15 cellular contexts compared by ENCODE assay signal in genomic region chr3:113741086-113741485, GRCh38. TPM values are rescaled to one million over a fixed set of nuclear protein-coding genes. Genes with fewer than 3 reads are reported as not detected.
DNase-seq lines count a peak whose midpoint lies in the region; ATAC-seq, FAIRE-seq and TF ChIP-seq lines count a peak whose summit lies in the region.
"Had no signal": no experiment of that assay in that cellular context is flagged by ENCODE, and none has a peak within 500 bp of the region (broad histone marks: within the 10 kb centered on the region; RNA-seq: fewer than 3 reads in every experiment).

No MANE protein-coding gene starts in this region.

- H3K4me2 ChIP-seq in GM12878 (ENCODE audit: control insufficient read depth, insufficient read depth) (0 out of 2 replicates have a peak overlapping the region, but pooled peaks have one; percentile 81), trophoblast cell (ENCODE audit: low read length) (no peak overlapping the region)
- H3K4me2 ChIP-seq: hepatocyte had no signal

- no peak for DNase-seq in activated CD4-positive, alpha-beta memory T cell treated with anti-CD3 and anti-CD28 coated beads, Interleukin-2, amount 10 ng/mL, durations not matched to agents 7 days and 5 days
- DNase-seq in activated CD4-positive, alpha-beta memory T cell treated with anti-CD3 and anti-CD28 coated beads for 36 hours: no peak
- DNase-seq in HFFc6 (no peak), GM12878 (ENCODE audit: low read depth, low spot score) (no peak), trophoblast cell (no peak), foreskin keratinocyte (no peak), thyroid gland (no peak)
- no peak for DNase-seq in naive thymus-derived CD8-positive, alpha-beta T cell
- DNase-seq: 8988T; activated effector memory CD4-positive, alpha-beta T cell treated with Interleukin-2 at 50 U/mL for 16 hours; COR-L47; GF-D8; naive B cell; NCI-H2171 had no signal

- 16% methylated on average over 5 of the region's 5 CpGs for WGBS in GM12878 (ENCODE audit: insufficient coverage, insufficient replicate concordance, low lambda C conversion rate, missing lambda C conversion rate)
- WGBS in trophoblast cell (ENCODE audit: extremely low coverage, insufficient coverage, insufficient read length): no CpG with 5 or more reads among the region's 5 CpGs
- 78 to 87% methylated on average over 5 of the region's 5 CpGs for WGBS in thyroid gland, 2 donors

- intact Hi-C loops in activated CD4-positive, alpha-beta memory T cell treated with anti-CD3 and anti-CD28 coated beads for 36 hours (cut with micrococcal nuclease): loop anchor here (10.0 kb wide), 1 partner anchor 674 kb away; no protein-coding TSS in a partner anchor
- intact Hi-C loops in GM12878 (cut with micrococcal nuclease; ENCODE audit: unreplicated experiment) (loop anchor here (10.0 kb wide), 2 partner anchors 474 to 714 kb away; no protein-coding TSS in a partner anchor), thyroid gland (cut with DNase I) (no loop called here)

- no peak overlapping the region for H3K27ac ChIP-seq in GM12878 (ENCODE audit: control insufficient read depth, insufficient read depth)
- no peak overlapping the region for H3K27ac ChIP-seq in trophoblast cell (ENCODE audit: low read depth, low read length)
- H3K27ac ChIP-seq in foreskin keratinocyte: no peak overlapping the region
- no peak overlapping the region for H3K27ac ChIP-seq in thyroid gland
- H3K27ac ChIP-seq: hepatocyte had no signal

- TF ChIP-seq POLR2A in GM12878 (IDR thresholded peaks at IDR 0.05; ENCODE audit: low read depth, low read length) (no peak), thyroid gland (IDR thresholded peaks at IDR 0.05) (no peak)

- CTCF ChIA-PET in activated CD4-positive, alpha-beta memory T cell treated with anti-CD3 and anti-CD28 coated beads, Interleukin-2, amount 10 ng/mL, durations not matched to agents 7 days and 5 days (lab: Charles Lee): interaction anchor here (1.6 kb wide), 1 partner anchor 33 kb away, joined by 3 read pairs; no protein-coding TSS in a partner anchor
- CTCF ChIA-PET in activated CD4-positive, alpha-beta memory T cell treated with anti-CD3 and anti-CD28 coated beads for 36 hours (lab: Charles Lee): interaction anchor here (0.8 to 2.9 kb wide), 5 partner anchors 14 to 172 kb away, joined by 3 to 7 read pairs (median 4); partner anchors contain the start of gene GRAMD1C
- CTCF ChIA-PET in GM12878 (lab: Yijun Ruan, JAX): interaction anchor here (0.6 to 5.1 kb wide), 13 partner anchors 10 to 414 kb away, joined by 3 to 34 read pairs (median 3); partner anchors contain the start of genes GRAMD1C and USF3

- H3K9ac ChIP-seq in GM12878 (ENCODE audit: control insufficient read depth, insufficient read depth, low read length): no peak overlapping the region
- no peak overlapping the region for H3K9ac ChIP-seq in trophoblast cell (ENCODE audit: low read length)

- TF ChIP-seq RAD21 in GM12878 (IDR thresholded peaks at IDR 0.05; ENCODE audit: insufficient read depth, low read depth, low read length): no peak

- H3K79me1 ChIP-seq in trophoblast cell (ENCODE audit: low read length): peaks cover 9% of the 10 kb centered on the region

- SMC1A ChIA-PET in GM12878 (lab: Charles Lee; ENCODE audit: uncharacterized antibody, unreplicated experiment): interaction anchor here (0.6 to 1.9 kb wide), 26 partner anchors 8 to 414 kb away, joined by 3 to 9 read pairs (median 4); no protein-coding TSS in a partner anchor

- H3K4me1 Mint-ChIP-seq in activated CD4-positive, alpha-beta memory T cell treated with anti-CD3 and anti-CD28 coated beads, Interleukin-2, amount 10 ng/mL, durations not matched to agents 7 days and 5 days: peaks cover 61% of the 10 kb centered on the region
- H3K4me1 Mint-ChIP-seq in activated CD4-positive, alpha-beta memory T cell treated with anti-CD3 and anti-CD28 coated beads for 36 hours (ENCODE audit: low read depth): peaks cover 60% of the 10 kb centered on the region
- H3K4me1 Mint-ChIP-seq in HFFc6 (ENCODE audit: low read depth): peaks cover 83% of the 10 kb centered on the region
- peaks cover 34 to 75% (median 63%) of the 10 kb centered on the region in 4 donors for H3K4me1 Mint-ChIP-seq in naive thymus-derived CD8-positive, alpha-beta T cell

- no peaks in the 10 kb centered on the region for H3K9me3 Mint-ChIP-seq in activated CD4-positive, alpha-beta memory T cell treated with anti-CD3 and anti-CD28 coated beads, Interleukin-2, amount 10 ng/mL, durations not matched to agents 7 days and 5 days
- no peaks in the 10 kb centered on the region for H3K9me3 Mint-ChIP-seq in activated CD4-positive, alpha-beta memory T cell treated with anti-CD3 and anti-CD28 coated beads for 36 hours
- H3K9me3 Mint-ChIP-seq in HFFc6: no peaks in the 10 kb centered on the region
- H3K9me3 Mint-ChIP-seq in naive thymus-derived CD8-positive, alpha-beta T cell: no peaks in the 10 kb centered on the region
- H3K9me3 Mint-ChIP-seq: naive B cell had no signal

- H3K4ac ChIP-seq in trophoblast cell (ENCODE audit: low read depth, low read length): peak overlapping the region; percentile 78

- peaks cover 12% of the 10 kb centered on the region for H3K36me3 Mint-ChIP-seq in activated CD4-positive, alpha-beta memory T cell treated with anti-CD3 and anti-CD28 coated beads, Interleukin-2, amount 10 ng/mL, durations not matched to agents 7 days and 5 days (ENCODE audit: low read depth)
- H3K36me3 Mint-ChIP-seq in activated CD4-positive, alpha-beta memory T cell treated with anti-CD3 and anti-CD28 coated beads for 36 hours: peaks cover 13% of the 10 kb centered on the region
- H3K36me3 Mint-ChIP-seq in HFFc6 (ENCODE audit: low read depth): peaks cover 16% of the 10 kb centered on the region
- H3K36me3 Mint-ChIP-seq in naive thymus-derived CD8-positive, alpha-beta T cell: peaks cover 0 to 15% (median 0%) of the 10 kb centered on the region in 3 donors
- H3K36me3 Mint-ChIP-seq: naive B cell had no signal

- POLR2A ChIA-PET in activated CD4-positive, alpha-beta memory T cell treated with anti-CD3 and anti-CD28 coated beads, Interleukin-2, amount 10 ng/mL, durations not matched to agents 7 days and 5 days (lab: Charles Lee): interaction anchor here (1.3 kb wide), 1 partner anchor 481 kb away, joined by 4 read pairs; no protein-coding TSS in a partner anchor
- POLR2A ChIA-PET in activated CD4-positive, alpha-beta memory T cell treated with anti-CD3 and anti-CD28 coated beads for 36 hours (lab: Charles Lee): interaction anchor here (1.4 kb wide), 1 partner anchor 9 kb away, joined by 3 read pairs; no protein-coding TSS in a partner anchor
- POLR2A ChIA-PET in GM12878 (lab: Charles Lee): interaction anchor here (0.6 to 2.8 kb wide), 9 partner anchors 10 to 1974 kb away, joined by 3 to 9 read pairs (median 3); no protein-coding TSS in a partner anchor
- POLR2A ChIA-PET in naive thymus-derived CD8-positive, alpha-beta T cell (lab: Charles Lee): interaction anchor here (0.6 kb wide), 1 partner anchor 177 kb away, joined by 7 read pairs; no protein-coding TSS in a partner anchor

- no peak overlapping the region for H2BK120ac ChIP-seq in trophoblast cell (ENCODE audit: insufficient read depth, low read length, poor library complexity)

- peak overlapping the region; percentile 60 for H3K27ac Mint-ChIP-seq in activated CD4-positive, alpha-beta memory T cell treated with anti-CD3 and anti-CD28 coated beads, Interleukin-2, amount 10 ng/mL, durations not matched to agents 7 days and 5 days
- H3K27ac Mint-ChIP-seq in activated CD4-positive, alpha-beta memory T cell treated with anti-CD3 and anti-CD28 coated beads for 36 hours: no peak overlapping the region
- H3K27ac Mint-ChIP-seq in HFFc6: peak overlapping the region; percentile 67
- peak overlapping the region in 5 of 10 donors; percentile 14 to 89 (median 32) for H3K27ac Mint-ChIP-seq in naive thymus-derived CD8-positive, alpha-beta T cell

- in situ Hi-C loops in GM12878 (cut with MboI): loop anchor here (5.0 to 10.0 kb wide), 2 partner anchors 246 to 311 kb away; no protein-coding TSS in a partner anchor

- H3K4me3 ChIP-seq in GM12878 (peak overlapping the region; percentile 13; the same call in 1 of the 2 replicates), trophoblast cell (ENCODE audit: low read depth, low read length) (no peak overlapping the region), thyroid gland (replicated peaks in 1 of 3) (no peak overlapping the region)
- H3K4me3 ChIP-seq: hepatocyte had no signal

- no peaks in the 10 kb centered on the region; the same call in 1 of the 2 replicates for H4K20me1 ChIP-seq in GM12878 (ENCODE audit: control insufficient read depth, insufficient read depth)

- FAIRE-seq in GM12878 (lab: Jason Lieb, UNC): no peak

- H3K27me3 ChIP-seq in GM12878 (replicated peaks in 1 of 2; ENCODE audit: control insufficient read depth in 2 of 2, insufficient read depth in 2 of 2, low read length in 1 of 2) (no peaks in the 10 kb centered on the region), trophoblast cell (ENCODE audit: insufficient read depth, low read length) (no peaks in the 10 kb centered on the region), foreskin keratinocyte (no peaks in the 10 kb centered on the region), thyroid gland (no peaks in the 10 kb centered on the region)
- H3K27me3 ChIP-seq: hepatocyte had no signal

- no peak overlapping the region for H3K23ac ChIP-seq in trophoblast cell (ENCODE audit: low read length)

- H2AFZ ChIP-seq in GM12878 (ENCODE audit: control insufficient read depth, low read depth, low read length): no peak overlapping the region
- H2AFZ ChIP-seq in trophoblast cell (ENCODE audit: insufficient read depth, low read length, poor library complexity): no peak overlapping the region
- H2AFZ ChIP-seq: hepatocyte had no signal

- H3K79me2 ChIP-seq in GM12878 (ENCODE audit: control insufficient read depth, insufficient read depth, low read length) (peaks cover 100% of the 10 kb centered on the region), trophoblast cell (ENCODE audit: control insufficient read depth, insufficient read depth, low read length, poor library complexity) (peaks cover 14% of the 10 kb centered on the region)

- H3K9me3 ChIP-seq in GM12878 (replicated peaks; ENCODE audit: control insufficient read depth, insufficient read depth, low read length): no peaks in the 10 kb centered on the region
- H3K9me3 ChIP-seq in trophoblast cell (ENCODE audit: insufficient read depth, low read depth, low read length): no peaks in the 10 kb centered on the region
- H3K9me3 ChIP-seq in thyroid gland: no peaks in the 10 kb centered on the region

- ATAC-seq in GM12878: no peak
- ATAC-seq in naive thymus-derived CD8-positive, alpha-beta T cell: no peak
- ATAC-seq in foreskin keratinocyte: no peak

- H3K18ac ChIP-seq in trophoblast cell (ENCODE audit: low read length): no peak overlapping the region

- H2AK5ac ChIP-seq in trophoblast cell (ENCODE audit: low read length): no peak overlapping the region

- H3K36me3 ChIP-seq in GM12878 (ENCODE audit: control insufficient read depth in 2 of 2, insufficient read depth in 2 of 2, low read length in 1 of 2) (no peaks in the 10 kb centered on the region), trophoblast cell (ENCODE audit: control insufficient read depth in 1 of 2, insufficient read depth in 2 of 2, low read length in 2 of 2) (no peaks in the 10 kb centered on the region), thyroid gland (no peaks in the 10 kb centered on the region)

- H3K14ac ChIP-seq in trophoblast cell (ENCODE audit: low read length): no peak overlapping the region

- BruUV-seq in GM12878 (replicated peaks; lab: Mats Ljungman, UMichigan): no TSS peak

- H2BK5ac ChIP-seq in trophoblast cell (ENCODE audit: low read depth, low read length, poor library complexity): no peak overlapping the region

- H3K4me3 Mint-ChIP-seq in activated CD4-positive, alpha-beta memory T cell treated with anti-CD3 and anti-CD28 coated beads, Interleukin-2, amount 10 ng/mL, durations not matched to agents 7 days and 5 days: no peak overlapping the region
- no peak overlapping the region for H3K4me3 Mint-ChIP-seq in activated CD4-positive, alpha-beta memory T cell treated with anti-CD3 and anti-CD28 coated beads for 36 hours
- H3K4me3 Mint-ChIP-seq in HFFc6: 0 out of 2 replicates have a peak overlapping the region, but pooled peaks have one; percentile 6
- H3K4me3 Mint-ChIP-seq in naive thymus-derived CD8-positive, alpha-beta T cell: peak overlapping the region in 3 of 10 donors; percentile 21 to 53 (median 50)
- H3K4me3 Mint-ChIP-seq: naive B cell had no signal

- TF ChIP-seq CTCF in HFFc6 (IDR thresholded peaks at IDR 0.05): no peak
- no peak for TF ChIP-seq CTCF in GM12878 (IDR thresholded peaks at IDR 0.05 in 2 of 3, conservative IDR thresholded peaks at IDR 0.05 in 1 of 3; ENCODE audit: control insufficient read depth in 2 of 3, extremely low read depth in 1 of 3, insufficient read depth in 1 of 3, low read depth in 3 of 3, low read length in 3 of 3)
- no peak for TF ChIP-seq CTCF in foreskin keratinocyte (conservative IDR thresholded peaks at IDR 0.05)
- TF ChIP-seq CTCF in thyroid gland (IDR thresholded peaks at IDR 0.05): no peak

- no peak overlapping the region for H4K12ac ChIP-seq in trophoblast cell (ENCODE audit: low read depth, low read length)

- TF ChIP-seq EP300 in GM12878 (IDR thresholded peaks at IDR 0.05; ENCODE audit: borderline replicate concordance in 1 of 2, control insufficient read depth in 1 of 2, low read depth in 2 of 2, low read length in 2 of 2): no peak

- H4K91ac ChIP-seq in trophoblast cell (ENCODE audit: low read depth, low read length): no peak overlapping the region

- peaks cover 9% of the 10 kb centered on the region; the same call in 1 of the 2 replicates for H3K4me1 ChIP-seq in GM12878 (ENCODE audit: control insufficient read depth, insufficient read depth, low read length)
- peaks cover 3% of the 10 kb centered on the region in 2 experiments for H3K4me1 ChIP-seq in trophoblast cell (ENCODE audit: control insufficient read depth in 1 of 2, insufficient read depth in 2 of 2, low read length in 2 of 2)
- H3K4me1 ChIP-seq in foreskin keratinocyte: peaks cover 22% of the 10 kb centered on the region
- peaks cover 15 to 29% of the 10 kb centered on the region in 2 donors for H3K4me1 ChIP-seq in thyroid gland

- H4K8ac ChIP-seq in trophoblast cell (ENCODE audit: low read depth, low read length): no peak overlapping the region

- no peaks in the 10 kb centered on the region for H3K27me3 Mint-ChIP-seq in activated CD4-positive, alpha-beta memory T cell treated with anti-CD3 and anti-CD28 coated beads, Interleukin-2, amount 10 ng/mL, durations not matched to agents 7 days and 5 days
- no peaks in the 10 kb centered on the region for H3K27me3 Mint-ChIP-seq in activated CD4-positive, alpha-beta memory T cell treated with anti-CD3 and anti-CD28 coated beads for 36 hours
- no peaks in the 10 kb centered on the region; the same call in 1 of the 2 replicates for H3K27me3 Mint-ChIP-seq in HFFc6 (ENCODE audit: insufficient read depth)
- H3K27me3 Mint-ChIP-seq in naive thymus-derived CD8-positive, alpha-beta T cell: no peaks in the 10 kb centered on the region
- H3K27me3 Mint-ChIP-seq: naive B cell had no signal

- H2BK12ac ChIP-seq in trophoblast cell (ENCODE audit: low read length): no peak overlapping the region

- RAD21 ChIA-PET in GM12878 (lab: Charles Lee; ENCODE audit: unreplicated experiment): interaction anchor here (0.9 to 1.6 kb wide), 8 partner anchors 25 to 245 kb away, joined by 3 to 6 read pairs (median 4); no protein-coding TSS in a partner anchor

RNA-seq across cellular contexts. Expression of gene NAA50, which starts 5.0 kb away (rescaled TPM):
- total RNA-seq in activated CD4-positive, alpha-beta memory T cell treated with anti-CD3 and anti-CD28 coated beads, Interleukin-2, amount 10 ng/mL, durations not matched to agents 7 days and 5 days: 100 to 1,000 TPM; 104 to 106 TPM
- total RNA-seq in activated CD4-positive, alpha-beta memory T cell treated with anti-CD3 and anti-CD28 coated beads for 36 hours: 100 to 1,000 TPM; 112 to 113 TPM
- total RNA-seq in HFFc6 (2021; fragmentation: NEBNext Ultra II Directional; extraction: Animal tissue kit (Norgen Biotek cat#: 25700)): 100 to 1,000 TPM; 146 to 178 (median 171) TPM
- total RNA-seq in GM12878 (2013; cell fraction: nucleolus; rRNA removed): 28.1 and 33.0 TPM in 2 replicates
- total RNA-seq in GM12878 (2014; rRNA removed) (174 and 200 TPM in 2 replicates), GM12878 (2014; rRNA removed; fragmentation: Illumina TruSeq; extraction: Trizol) (56.6 and 67.4 TPM in 2 replicates), GM12878 (2021) (99.9 and 111 TPM in 2 replicates), foreskin keratinocyte (192 and 215 TPM in 2 replicates), thyroid gland (100 to 1,000 TPM; 110 to 133 (median 119) TPM)
- 34.4 TPM for polyA plus RNA-seq in GM12878 (2011; ENCODE audit: low read depth)
- polyA plus RNA-seq in GM12878 (2011; rRNA removed) (60.8 and 78.9 TPM in 2 replicates), GM12878 (2014; fragmentation: Illumina TruSeq; extraction: Trizol) (110 and 129 TPM in 2 replicates), GM12878 (2014; fragmentation: Nextera tagmentation; extraction: Ambion mirVana) (10 to 100 TPM; 31.7 to 38.6 TPM), GM12878 (2014; rRNA removed) (132 and 159 TPM in 2 replicates), GM12878 (2016; fragmentation: Nextera tagmentation; extraction: Ambion mirVana) (100 to 1,000 TPM; 202 to 205 TPM), foreskin keratinocyte (68.6 and 88.5 TPM in 2 replicates)
- polyA plus RNA-seq in GM12878 (2011; cell fraction: cytosol; rRNA removed): 39.4 and 66.2 TPM in 2 replicates
- polyA plus RNA-seq in GM12878 (2011; cell fraction: nucleus; rRNA removed): 23.8 and 41.1 TPM in 2 replicates
- polyA plus RNA-seq in GM12878 (2012): 58.5 and 65.5 TPM in 2 replicates
- polyA minus RNA-seq in GM12878 (2011; rRNA and poly(A)+ RNA removed): 31.3 and 40.8 TPM in 2 replicates
- 22.5 and 24.3 TPM in 2 replicates for polyA minus RNA-seq in GM12878 (2011; cell fraction: cytosol; rRNA and poly(A)+ RNA removed)
- polyA minus RNA-seq in GM12878 (2011; cell fraction: nucleus; rRNA and poly(A)+ RNA removed): 16.4 and 34.3 TPM in 2 replicates
- 111 and 115 TPM in 2 replicates for polyA plus RNA-seq in trophoblast cell (2013)
- 10 to 100 TPM; 57.9 to 63.2 TPM for total RNA-seq in naive thymus-derived CD8-positive, alpha-beta T cell
- polyA plus RNA-seq in naive thymus-derived CD8-positive, alpha-beta T cell: 10 to 100 TPM; 41.9 to 65.9 (median 62.4) TPM

RNA-seq across cellular contexts. Expression of gene ATP6V1A, which starts 5.7 kb away (rescaled TPM):
- total RNA-seq in activated CD4-positive, alpha-beta memory T cell treated with anti-CD3 and anti-CD28 coated beads, Interleukin-2, amount 10 ng/mL, durations not matched to agents 7 days and 5 days: 10 to 100 TPM; 41.7 to 42.4 TPM
- total RNA-seq in activated CD4-positive, alpha-beta memory T cell treated with anti-CD3 and anti-CD28 coated beads for 36 hours: 10 to 100 TPM; 43.5 to 45.4 TPM
- total RNA-seq in HFFc6 (2021; fragmentation: NEBNext Ultra II Directional; extraction: Animal tissue kit (Norgen Biotek cat#: 25700)): 100 to 1,000 TPM in 4 of 6 experiments, 10 to 100 TPM in 2; 99.4 to 110 (median 101) TPM
- total RNA-seq in GM12878 (2013; cell fraction: nucleolus; rRNA removed): 38.6 and 43.2 TPM in 2 replicates
- total RNA-seq in GM12878 (2014; rRNA removed) (52.2 and 72.3 TPM in 2 replicates), GM12878 (2014; rRNA removed; fragmentation: Illumina TruSeq; extraction: Trizol) (51.3 and 53.6 TPM in 2 replicates), GM12878 (2021) (61.4 and 64.5 TPM in 2 replicates), foreskin keratinocyte (32.5 and 35.0 TPM in 2 replicates), thyroid gland (100 to 1,000 TPM in 2 of 4 donors, 10 to 100 TPM in 2; 75.4 to 157 (median 112) TPM)
- 7.7 TPM for polyA plus RNA-seq in GM12878 (2011; ENCODE audit: low read depth)
- polyA plus RNA-seq in GM12878 (2011; rRNA removed) (42.9 and 59.5 TPM in 2 replicates), GM12878 (2014; fragmentation: Illumina TruSeq; extraction: Trizol) (31.2 and 39.0 TPM in 2 replicates), GM12878 (2014; fragmentation: Nextera tagmentation; extraction: Ambion mirVana) (10 to 100 TPM; 22.4 to 44.1 TPM), GM12878 (2014; rRNA removed) (22.2 and 30.0 TPM in 2 replicates), GM12878 (2016; fragmentation: Nextera tagmentation; extraction: Ambion mirVana) (10 to 100 TPM; 63.1 to 65.8 TPM), foreskin keratinocyte (8.5 and 10.9 TPM in 2 replicates)
- polyA plus RNA-seq in GM12878 (2011; cell fraction: cytosol; rRNA removed): 15.6 and 23.5 TPM in 2 replicates
- polyA plus RNA-seq in GM12878 (2011; cell fraction: nucleus; rRNA removed): 8.4 and 12.3 TPM in 2 replicates
- 11.5 and 14.3 TPM in 2 replicates for polyA plus RNA-seq in GM12878 (2012)
- 59.7 and 85.6 TPM in 2 replicates for polyA minus RNA-seq in GM12878 (2011; rRNA and poly(A)+ RNA removed)
- 21.8 and 23.5 TPM in 2 replicates for polyA minus RNA-seq in GM12878 (2011; cell fraction: cytosol; rRNA and poly(A)+ RNA removed)
- polyA minus RNA-seq in GM12878 (2011; cell fraction: nucleus; rRNA and poly(A)+ RNA removed): 6.0 and 10.1 TPM in 2 replicates
- 38.7 and 40.8 TPM in 2 replicates for polyA plus RNA-seq in trophoblast cell (2013)
- total RNA-seq in naive thymus-derived CD8-positive, alpha-beta T cell: 10 to 100 TPM; 23.0 to 23.5 TPM
- 10 to 100 TPM; 29.6 to 36.9 (median 34.8) TPM for polyA plus RNA-seq in naive thymus-derived CD8-positive, alpha-beta T cell

RNA-seq across cellular contexts. Expression of gene USF3, which starts 44.6 kb away (rescaled TPM):
- 10 to 100 TPM; 19.9 to 20.1 TPM for total RNA-seq in activated CD4-positive, alpha-beta memory T cell treated with anti-CD3 and anti-CD28 coated beads, Interleukin-2, amount 10 ng/mL, durations not matched to agents 7 days and 5 days
- total RNA-seq in activated CD4-positive, alpha-beta memory T cell treated with anti-CD3 and anti-CD28 coated beads for 36 hours: 10 to 100 TPM; 11.7 to 12.2 TPM
- total RNA-seq in HFFc6 (2021; fragmentation: NEBNext Ultra II Directional; extraction: Animal tissue kit (Norgen Biotek cat#: 25700)): 10 to 100 TPM in 4 of 6 experiments, 1 to 10 TPM in 2; 8.5 to 10.7 (median 10.5) TPM
- 17.5 and 17.7 TPM in 2 replicates for total RNA-seq in GM12878 (2013; cell fraction: nucleolus; rRNA removed)
- total RNA-seq in GM12878 (2014; rRNA removed) (8.8 and 9.0 TPM in 2 replicates), GM12878 (2014; rRNA removed; fragmentation: Illumina TruSeq; extraction: Trizol) (9.4 and 9.6 TPM in 2 replicates), GM12878 (2021) (10.5 and 11.3 TPM in 2 replicates), foreskin keratinocyte (7.1 and 7.9 TPM in 2 replicates), thyroid gland (10 to 100 TPM; 21.4 to 33.4 (median 26.3) TPM)
- 3.2 TPM for polyA plus RNA-seq in GM12878 (2011; ENCODE audit: low read depth)
- polyA plus RNA-seq in GM12878 (2011; rRNA removed) (15.9 and 17.1 TPM in 2 replicates), GM12878 (2014; fragmentation: Illumina TruSeq; extraction: Trizol) (7.7 and 11.0 TPM in 2 replicates), GM12878 (2014; fragmentation: Nextera tagmentation; extraction: Ambion mirVana) (1 to 10 TPM; 3.1 to 7.9 TPM), GM12878 (2014; rRNA removed) (5.5 and 6.0 TPM in 2 replicates), GM12878 (2016; fragmentation: Nextera tagmentation; extraction: Ambion mirVana) (1 to 10 TPM; 3.9 to 5.6 TPM), foreskin keratinocyte (2.3 and 2.6 TPM in 2 replicates)
- polyA plus RNA-seq in GM12878 (2011; cell fraction: cytosol; rRNA removed): 10.1 and 10.4 TPM in 2 replicates
- polyA plus RNA-seq in GM12878 (2011; cell fraction: nucleus; rRNA removed): 7.1 and 8.1 TPM in 2 replicates
- polyA plus RNA-seq in GM12878 (2012): 4.4 and 5.3 TPM in 2 replicates
- polyA minus RNA-seq in GM12878 (2011; rRNA and poly(A)+ RNA removed): 36.7 and 46.1 TPM in 2 replicates
- 9.6 and 11.5 TPM in 2 replicates for polyA minus RNA-seq in GM12878 (2011; cell fraction: cytosol; rRNA and poly(A)+ RNA removed)
- polyA minus RNA-seq in GM12878 (2011; cell fraction: nucleus; rRNA and poly(A)+ RNA removed): 9.1 and 12.3 TPM in 2 replicates
- 9.3 and 9.6 TPM in 2 replicates for polyA plus RNA-seq in trophoblast cell (2013)
- 10 to 100 TPM; 23.6 to 25.2 TPM for total RNA-seq in naive thymus-derived CD8-positive, alpha-beta T cell
- polyA plus RNA-seq in naive thymus-derived CD8-positive, alpha-beta T cell: 1 to 10 TPM; 2.4 to 4.3 (median 4.1) TPM
